ENCODE assay signal across 26 cellular contexts in genomic region chrX:32533848-32534247, GRCh38.
DNase-seq lines count a peak whose midpoint lies in the region; ATAC-seq and TF ChIP-seq lines count a peak whose summit lies in the region.
"Had no signal": no experiment of that assay in that cellular context is flagged by ENCODE, and none has a peak within 500 bp of the region (broad histone marks: within the 10 kb centered on the region; RNA-seq: fewer than 3 reads in every experiment).

No MANE protein-coding gene starts in this region.

- ATAC-seq in GM18508 (IDR thresholded peaks at IDR 0.05; ENCODE audit: insufficient read depth, unreplicated experiment) (peak; percentile 88), GM19463 (IDR thresholded peaks at IDR 0.05; ENCODE audit: unreplicated experiment) (peak; percentile 81), HG02884 (IDR thresholded peaks at IDR 0.05; ENCODE audit: unreplicated experiment) (peak; percentile 95), HG03558 (IDR thresholded peaks at IDR 0.05; ENCODE audit: extremely low read depth, unreplicated experiment) (peak; percentile 47), lower lobe of right lung (no peak)
- ATAC-seq: esophagus mucosa, gastroesophageal sphincter, right lobe of liver had no signal

- WGBS in spleen, 5 donors, result 60 to 80% (median 67%) methylated on average over 4 of the region's 4 CpGs

- H3K36me3 ChIP-seq in lower lobe of right lung (no peaks in the 10 kb centered on the region), spleen (no peaks in the 10 kb centered on the region)
- H3K36me3 ChIP-seq: ascending aorta, gastroesophageal sphincter, right lobe of liver, SJCRH30, thyroid gland, WERI-Rb-1 had no signal

- TF ChIP-seq CTCF in lower lobe of right lung (IDR thresholded peaks at IDR 0.05) (no peak), spleen (IDR thresholded peaks at IDR 0.05 in 8 of 11, conservative IDR thresholded peaks at IDR 0.05 in 3 of 11) (no peak)

- H3K4me3 ChIP-seq in lower lobe of right lung, result no peak overlapping the region
- no peak overlapping the region for H3K4me3 ChIP-seq in spleen
- H3K4me3 ChIP-seq: ascending aorta, gastroesophageal sphincter, PC-9, right lobe of liver, SJCRH30, thyroid gland had no signal

- H3K9me3 ChIP-seq in lower lobe of right lung (no peaks in the 10 kb centered on the region), spleen (no peaks in the 10 kb centered on the region)
- H3K9me3 ChIP-seq: ascending aorta, gastroesophageal sphincter, right lobe of liver, SJCRH30, thyroid gland had no signal

- no peak for TF ChIP-seq POLR2A in spleen (IDR thresholded peaks at IDR 0.05)

- intact Hi-C loops in lower lobe of right lung (cut with DNase I), result no loop called here
- intact Hi-C loops in spleen (cut with DNase I; ENCODE audit: low total_unique reads), result no loop called here

- H3K27ac ChIP-seq in lower lobe of right lung (no peak overlapping the region), spleen (no peak overlapping the region), substantia nigra (ENCODE audit: low read depth, low read length, poor library complexity, severe bottlenecking) (no peak overlapping the region)
- H3K27ac ChIP-seq: ascending aorta, gastroesophageal sphincter, PC-9, right lobe of liver, SJCRH30, thyroid gland, WERI-Rb-1 had no signal

- DNase-seq in lower lobe of right lung, result no peak
- no peak for DNase-seq in spleen
- no peak for DNase-seq in substantia nigra (lab: John Stamatoyannopoulos, UW)
- DNase-seq in HK-2 (ENCODE audit: unreplicated experiment), result no peak
- DNase-seq: activated CD4-positive, alpha-beta T cell treated with anti-CD3 and anti-CD28 coated beads, Interleukin-2, amount 50 U/mL, for 48 hours; activated naive CD4-positive, alpha-beta T cell treated with anti-CD3 and anti-CD28 coated beads, Interleukin-2, amount 50 U/mL, for 16 hours; CD4-positive, CD25-positive, alpha-beta regulatory T cell; DMS153; effector CD8-positive, alpha-beta T cell; GF-D8; kidney; NCI-H1105 treated with DMSO at 0.1 percent for 48 hours; NCI-H774; PC-9; right lobe of liver; SJCRH30; stimulated activated naive B cell treated with anti-CD40 and anti-IgM and Interleukin-4, amounts not matched to agents 10 μg/mL and 1 μg/mL and 100 μg/mL, for 72 hours; thyroid gland; WERI-Rb-1 had no signal

- H3K4me1 ChIP-seq in lower lobe of right lung (no peaks in the 10 kb centered on the region), spleen (peaks cover 0 to 6% (median 0%) of the 10 kb centered on the region in 6 donors)
- H3K4me1 ChIP-seq: ascending aorta, gastroesophageal sphincter, right lobe of liver, SJCRH30, thyroid gland had no signal

- no peaks in the 10 kb centered on the region for H3K27me3 ChIP-seq in lower lobe of right lung (ENCODE audit: low read depth)
- H3K27me3 ChIP-seq in spleen (replicated peaks in 1 of 7), result no peaks in the 10 kb centered on the region
- H3K27me3 ChIP-seq: ascending aorta, gastroesophageal sphincter, right lobe of liver, SJCRH30, thyroid gland had no signal

Comparison
In these comparisons a context has a peak if more than half of its experiments do, and no peak if none do; other contexts are left out.
1. ATAC-seq: peak in GM18508 (single experiment), GM19463 (single experiment), HG02884 (single experiment) and HG03558 (single experiment); none in lower lobe of right lung (0 of 2).